Comparison of ENCODE assay signal across 18 cellular contexts in the genomic region with DNA sequence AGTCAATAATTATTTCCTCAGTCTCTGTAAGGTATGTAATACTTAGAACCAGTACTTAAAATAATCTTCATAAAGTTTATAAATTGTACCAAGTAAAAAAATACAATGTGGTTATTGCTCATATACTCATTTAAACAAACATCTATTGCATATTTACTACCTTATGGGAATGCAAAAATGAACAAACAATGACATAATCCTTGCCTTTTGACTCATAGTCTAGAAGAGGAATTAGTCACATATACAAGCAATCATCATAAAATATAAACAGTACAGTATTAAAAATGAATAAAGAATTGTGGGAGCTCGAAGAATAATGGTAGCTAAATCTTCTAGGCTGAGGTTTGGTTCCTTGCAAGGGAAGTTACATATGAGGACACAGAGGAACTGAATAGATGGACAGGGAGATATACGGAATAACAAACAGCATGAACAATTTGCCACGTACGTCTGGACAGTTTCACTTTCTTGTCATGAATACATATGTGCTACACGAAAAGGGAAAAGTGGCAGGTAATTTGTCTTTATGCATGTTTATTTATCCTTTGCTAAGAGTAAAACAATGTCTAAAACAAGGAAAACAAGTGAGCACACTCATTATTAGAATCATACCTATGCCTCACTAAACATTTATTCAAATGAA. TPM values are rescaled to one million over a fixed set of nuclear protein-coding genes. Genes with fewer than 3 reads are reported as not detected.
DNase-seq lines count a peak whose midpoint lies in the region; ATAC-seq and TF ChIP-seq lines count a peak whose summit lies in the region.
"Had no signal": no experiment of that assay in that cellular context is flagged by ENCODE, and none has a peak within 500 bp of the region (broad histone marks: within the 10 kb centered on the region; RNA-seq: fewer than 3 reads in every experiment).

No MANE protein-coding gene starts in this region.

- H3K4me1 Mint-ChIP-seq in activated CD4-positive, alpha-beta T cell treated with anti-CD3 and anti-CD28 coated beads, Interleukin-2, amount 10 ng/mL, durations not matched to agents 7 days and 5 days, result peaks cover 2% of the 10 kb centered on the region
- H3K4me1 Mint-ChIP-seq: activated CD4-positive, alpha-beta T cell treated with anti-CD3 and anti-CD28 coated beads for 36 hours had no signal

- CTCF ChIA-PET in activated CD4-positive, alpha-beta T cell treated with anti-CD3 and anti-CD28 coated beads, Interleukin-2, amount 10 ng/mL, durations not matched to agents 7 days and 5 days (lab: Charles Lee), result no interaction called here

- H3K27ac Mint-ChIP-seq in activated CD4-positive, alpha-beta T cell treated with anti-CD3 and anti-CD28 coated beads, Interleukin-2, amount 10 ng/mL, durations not matched to agents 7 days and 5 days, result no peak overlapping the region
- H3K27ac Mint-ChIP-seq: activated CD4-positive, alpha-beta T cell treated with anti-CD3 and anti-CD28 coated beads for 36 hours; activated T-helper 2 cell treated with anti-CD3 and anti-CD28 coated beads, Interferon-gamma antibody, Interleukin-2, Interleukin-4, amounts not matched to agents 10 μg/mL and 5 μg/mL and 100 μg/mL, durations not matched to agents 14 hours and 24 hours and 36 hours; HFFc6 had no signal

- DNase-seq in DMS53 (lab: John Stamatoyannopoulos, UW) (peak; percentile 26), DMS53 treated with DMSO at 0.1 percent for 48 hours (lab: John Stamatoyannopoulos, UW; ENCODE audit: unreplicated experiment) (no peak), astrocyte of the spinal cord (ENCODE audit: low read depth, low spot score) (peak; percentile 20), skeletal muscle cell (ENCODE audit: low read depth) (peak; percentile 4)
- no peak for DNase-seq in stimulated activated CD4-positive, alpha-beta T cell treated with anti-CD3 and anti-CD28 coated beads, Interleukin-4, amount 100 ng/mL, for 1 hour
- no peak for DNase-seq in activated CD4-positive, alpha-beta T cell treated with anti-CD3 and anti-CD28 coated beads, Interleukin-2, amount 10 ng/mL, durations not matched to agents 7 days and 5 days
- DNase-seq: activated CD4-positive, alpha-beta T cell treated with anti-CD3 and anti-CD28 coated beads for 36 hours; brain microvascular endothelial cell; Caco-2; HFFc6; KBM-7; NCI-H2029 treated with DMSO at 0.1 percent for 48 hours; stimulated activated CD4-positive, alpha-beta T cell treated with anti-CD3 and anti-CD28 coated beads, Interleukin-15, amount 100 ng/mL, for 24 hours; stimulated activated CD8-positive, alpha-beta memory T cell treated with anti-CD3 and anti-CD28 coated beads, Interleukin-4, amount 100 ng/mL, for 48 hours; upper lobe of left lung had no signal

- POLR2A ChIA-PET in activated CD4-positive, alpha-beta T cell treated with anti-CD3 and anti-CD28 coated beads, Interleukin-2, amount 10 ng/mL, durations not matched to agents 7 days and 5 days (lab: Charles Lee), result no interaction called here

- in situ Hi-C loops in astrocyte of the spinal cord (cut with HindIII; ENCODE audit: low sequenced_read_pairs), result no loop called here

- no peak for TF ChIP-seq CTCF in astrocyte of the spinal cord (IDR thresholded peaks at IDR 0.05; ENCODE audit: low read depth, low read length)

- peaks cover 19% of the 10 kb centered on the region for H3K9me3 Mint-ChIP-seq in activated CD4-positive, alpha-beta T cell treated with anti-CD3 and anti-CD28 coated beads, Interleukin-2, amount 10 ng/mL, durations not matched to agents 7 days and 5 days

- peaks cover 4% of the 10 kb centered on the region for H3K36me3 Mint-ChIP-seq in activated CD4-positive, alpha-beta T cell treated with anti-CD3 and anti-CD28 coated beads, Interleukin-2, amount 10 ng/mL, durations not matched to agents 7 days and 5 days (ENCODE audit: low read depth)

- ATAC-seq in HG03280 (IDR thresholded peaks at IDR 0.05; ENCODE audit: unreplicated experiment) (peak; percentile 69), GM18511 (IDR thresholded peaks at IDR 0.05; ENCODE audit: unreplicated experiment) (no peak)
- ATAC-seq: activated CD4-positive, alpha-beta T cell treated with anti-CD3 and anti-CD28 coated beads for 36 hours had no signal

- H3K27me3 Mint-ChIP-seq in activated CD4-positive, alpha-beta T cell treated with anti-CD3 and anti-CD28 coated beads, Interleukin-2, amount 10 ng/mL, durations not matched to agents 7 days and 5 days, result no peaks in the 10 kb centered on the region
- H3K27me3 Mint-ChIP-seq: activated CD4-positive, alpha-beta T cell treated with anti-CD3 and anti-CD28 coated beads for 36 hours had no signal

- H3K4me3 Mint-ChIP-seq in activated CD4-positive, alpha-beta T cell treated with anti-CD3 and anti-CD28 coated beads, Interleukin-2, amount 10 ng/mL, durations not matched to agents 7 days and 5 days, result no peak overlapping the region
- H3K4me3 Mint-ChIP-seq: activated CD4-positive, alpha-beta T cell treated with anti-CD3 and anti-CD28 coated beads for 36 hours; HFFc6 had no signal

- H3K4me3 ChIP-seq in astrocyte of the spinal cord (ENCODE audit: low read depth, low read length) (no peak overlapping the region), skeletal muscle cell (ENCODE audit: low read depth, low read length) (no peak overlapping the region)
- H3K4me3 ChIP-seq: upper lobe of left lung had no signal

RNA-seq across cellular contexts. Expression of gene IMPG2, which starts 17.2 kb away (rescaled TPM):
- under 1 TPM; 0.37 to 0.50 TPM for total RNA-seq in activated CD4-positive, alpha-beta T cell treated with anti-CD3 and anti-CD28 coated beads, Interleukin-2, amount 10 ng/mL, durations not matched to agents 7 days and 5 days
- total RNA-seq: Caco-2 had no signal

Comparison
In these comparisons a context has a peak if more than half of its experiments do, and no peak if none do; other contexts are left out.
1. DNase-seq: peak in DMS53 (single experiment), astrocyte of the spinal cord (single experiment) and skeletal muscle cell (single experiment); none in DMS53 treated with DMSO at 0.1 percent for 48 hours (single experiment), stimulated activated CD4-positive, alpha-beta T cell treated with anti-CD3 and anti-CD28 coated beads, Interleukin-4, amount 100 ng/mL, for 1 hour (single experiment) and activated CD4-positive, alpha-beta T cell treated with anti-CD3 and anti-CD28 coated beads, Interleukin-2, amount 10 ng/mL, durations not matched to agents 7 days and 5 days (single experiment).